ENCODE assay signal across 22 cellular contexts in genomic region chr2:556494-556893, GRCh38.
A peak's percentile ranks its signal among the peaks of the same experiment; 100 is the strongest.
DNase-seq lines count a peak whose midpoint lies in the region; ATAC-seq and TF ChIP-seq lines count a peak whose summit lies in the region.
"Had no signal": no experiment of that assay in that cellular context is flagged by ENCODE, and none has a peak within 500 bp of the region (broad histone marks: within the 10 kb centered on the region; RNA-seq: fewer than 3 reads in every experiment).

No MANE protein-coding gene starts in this region.

- no peaks in the 10 kb centered on the region for H3K36me3 ChIP-seq in mammary epithelial cell (ENCODE audit: insufficient read depth, low read length)
- no peaks in the 10 kb centered on the region for H3K36me3 ChIP-seq in PC-3 (ENCODE audit: low read depth, low read length)
- H3K36me3 ChIP-seq in esophagus muscularis mucosa = no peaks in the 10 kb centered on the region
- H3K36me3 ChIP-seq: BLaER1 treated with 17β-estradiol and CSF1 and Interleukin-3, amounts not matched to agents 10 nM and 100 nM; MG63; Peyer's patch had no signal

- no peaks in the 10 kb centered on the region for H3F3A ChIP-seq in PC-3 (ENCODE audit: low read length, unreplicated experiment)

- H3K27ac ChIP-seq in mammary epithelial cell (ENCODE audit: insufficient read depth, low read depth, low read length) = no peak overlapping the region
- H3K27ac ChIP-seq in PC-3 (ENCODE audit: low read length) = no peak overlapping the region
- no peak overlapping the region for H3K27ac ChIP-seq in esophagus muscularis mucosa (replicated peaks in 1 of 4)
- H3K27ac ChIP-seq: BLaER1 treated with 17β-estradiol and CSF1 and Interleukin-3, amounts not matched to agents 10 nM and 100 nM; Peyer's patch had no signal

- no peaks in the 10 kb centered on the region for H3K9me2 ChIP-seq in PC-3 (replicated peaks; ENCODE audit: low read length)

- peak overlapping the region; percentile 28 for H3K4me3 Mint-ChIP-seq in MCF 10A (ENCODE audit: unreplicated experiment)
- H3K4me3 Mint-ChIP-seq: CD4-positive, alpha-beta memory T cell; T-helper 1 cell treated with Interleukin-12 subunit alpha and Interleukin-12 subunit beta and Interleukin-4 antibody, amounts not matched to agents 30 μg/mL and 1 μg/mL, for 36 hours had no signal

- intact Hi-C loops in MCF 10A (cut with micrococcal nuclease) = no loop called here
- intact Hi-C loops in mammary epithelial cell (cut with micrococcal nuclease) = no loop called here
- intact Hi-C loops in PC-3 (cut with micrococcal nuclease) = no loop called here
- intact Hi-C loops in esophagus muscularis mucosa (cut with DNase I) = no loop called here

- POLR2A ChIA-PET in MCF 10A (lab: Yijun Ruan, JAX) (interaction anchor here (0.7 to 2.9 kb wide), 4 partner anchors 8 to 232 kb away, joined by 3 to 24 read pairs (median 4); no protein-coding TSS in a partner anchor), PC-3 (lab: Charles Lee; ENCODE audit: unreplicated experiment) (no interaction called here)

- H3K79me2 ChIP-seq in mammary epithelial cell (ENCODE audit: insufficient read depth, low read length) (no peaks in the 10 kb centered on the region), PC-3 (ENCODE audit: low read length) (no peaks in the 10 kb centered on the region)

- no peak overlapping the region for H3K4me2 ChIP-seq in mammary epithelial cell (ENCODE audit: insufficient read depth, low read depth, low read length)
- no peak overlapping the region for H3K4me2 ChIP-seq in PC-3 (ENCODE audit: low read length)
- H3K4me2 ChIP-seq: BLaER1 treated with 17β-estradiol and CSF1 and Interleukin-3, amounts not matched to agents 10 nM and 100 nM had no signal

- peaks cover 24% of the 10 kb centered on the region for H3K4me1 Mint-ChIP-seq in MCF 10A (ENCODE audit: insufficient read depth, unreplicated experiment)
- H3K4me1 Mint-ChIP-seq: CD4-positive, alpha-beta memory T cell had no signal

- H4K20me1 ChIP-seq in mammary epithelial cell (ENCODE audit: insufficient read depth, low read length) = no peaks in the 10 kb centered on the region
- H4K20me1 ChIP-seq in PC-3 (ENCODE audit: low read length) = no peaks in the 10 kb centered on the region
- H4K20me1 ChIP-seq: BLaER1 treated with 17β-estradiol and CSF1 and Interleukin-3, amounts not matched to agents 10 nM and 100 nM had no signal

- peaks cover 30% of the 10 kb centered on the region for H3K9me3 ChIP-seq in mammary epithelial cell (replicated peaks; ENCODE audit: insufficient read depth, low read length)
- H3K9me3 ChIP-seq in PC-3 (ENCODE audit: low read length) = no peaks in the 10 kb centered on the region
- H3K9me3 ChIP-seq in esophagus muscularis mucosa = no peaks in the 10 kb centered on the region
- H3K9me3 ChIP-seq: BLaER1 treated with 17β-estradiol and CSF1 and Interleukin-3, amounts not matched to agents 10 nM and 100 nM; Caco-2; MG63; Peyer's patch had no signal

- no peaks in the 10 kb centered on the region for H3K9me3 Mint-ChIP-seq in MCF 10A (ENCODE audit: unreplicated experiment)
- H3K9me3 Mint-ChIP-seq: CD4-positive, alpha-beta memory T cell; T-helper 1 cell treated with Interleukin-12 subunit alpha and Interleukin-12 subunit beta and Interleukin-4 antibody, amounts not matched to agents 30 μg/mL and 1 μg/mL, for 36 hours had no signal

- in situ Hi-C loops in mammary epithelial cell (cut with MboI; ENCODE audit: low sequenced_read_pairs in 2 of 2) = no loop called here

- BruUV-seq in MCF 10A (replicated peaks; lab: Mats Ljungman, UMichigan) (no TSS peak), mammary epithelial cell (replicated peaks; lab: Mats Ljungman, UMichigan) (no TSS peak), PC-3 (replicated peaks; lab: Mats Ljungman, UMichigan) (no TSS peak)

- H3K4me3 ChIP-seq in mammary epithelial cell (replicated peaks in 1 of 3; ENCODE audit: insufficient read depth in 1 of 3, low read depth in 2 of 3, low read length in 3 of 3) (no peak overlapping the region), PC-3 (ENCODE audit: low read length) (no peak overlapping the region), esophagus muscularis mucosa (no peak overlapping the region)
- H3K4me3 ChIP-seq: BLaER1 treated with 17β-estradiol and CSF1 and Interleukin-3, amounts not matched to agents 10 nM and 100 nM; MG63; Peyer's patch had no signal

- H3K27me3 Mint-ChIP-seq in MCF 10A (ENCODE audit: insufficient read depth, unreplicated experiment) = peaks cover 44% of the 10 kb centered on the region

- no peak for TF ChIP-seq EP300 in esophagus muscularis mucosa (IDR thresholded peaks at IDR 0.05)

- CTCF ChIA-PET in MCF 10A (lab: Yijun Ruan, JAX) = interaction anchor here (1.6 kb wide), 1 partner anchor 13 kb away, joined by 4 read pairs; no protein-coding TSS in a partner anchor
- CTCF ChIA-PET in mammary epithelial cell (lab: Charles Lee; ENCODE audit: low non-redundant PET) = no interaction called here
- CTCF ChIA-PET in PC-3 (lab: Charles Lee) = no interaction called here

- TF ChIP-seq CTCF in MCF 10A (IDR thresholded peaks at IDR 0.05; ENCODE audit: unreplicated experiment) (no peak), mammary epithelial cell (conservative IDR thresholded peaks at IDR 0.05 in 1 of 2, IDR thresholded peaks at IDR 0.05 in 1 of 2; ENCODE audit: extremely low read depth in 1 of 2, insufficient read depth in 1 of 2, low read depth in 1 of 2, low read length in 2 of 2) (no peak), PC-3 (conservative IDR thresholded peaks at IDR 0.05; ENCODE audit: low read depth, low read length) (no peak), esophagus muscularis mucosa (IDR thresholded peaks at IDR 0.05) (no peak)

- H3K27me3 ChIP-seq in mammary epithelial cell (ENCODE audit: insufficient read depth, low read length) = no peaks in the 10 kb centered on the region
- peaks cover 82% of the 10 kb centered on the region for H3K27me3 ChIP-seq in PC-3 (ENCODE audit: low read length)
- H3K27me3 ChIP-seq in esophagus muscularis mucosa = peaks cover 0 to 32% (median 0%) of the 10 kb centered on the region in 4 donors
- H3K27me3 ChIP-seq: BLaER1 treated with 17β-estradiol and CSF1 and Interleukin-3, amounts not matched to agents 10 nM and 100 nM; MG63; Peyer's patch had no signal

- H3K27ac Mint-ChIP-seq in MCF 10A (ENCODE audit: low read depth, unreplicated experiment) = no peak overlapping the region
- H3K27ac Mint-ChIP-seq: CD4-positive, alpha-beta memory T cell; T-helper 1 cell treated with Interleukin-12 subunit alpha and Interleukin-12 subunit beta and Interleukin-4 antibody, amounts not matched to agents 30 μg/mL and 1 μg/mL, for 36 hours had no signal

- H3K4me1 ChIP-seq in mammary epithelial cell (ENCODE audit: insufficient read depth, low read length) (no peaks in the 10 kb centered on the region), PC-3 (ENCODE audit: insufficient read depth, low read length) (0 out of 2 replicates have a peak, but pooled peaks cover 3% of the 10 kb centered on the region), esophagus muscularis mucosa (peaks cover 0 to 8% (median 3%) of the 10 kb centered on the region in 4 donors)
- H3K4me1 ChIP-seq: Caco-2, Peyer's patch had no signal

- DNase-seq in MCF 10A (ENCODE audit: unreplicated experiment) (peak; percentile 62), mammary epithelial cell (no peak), PC-3 (peak; percentile 2), esophagus muscularis mucosa (ENCODE audit: extremely low spot score) (peak; percentile 86), NCI-H82 (lab: John Stamatoyannopoulos, UW) (no peak), COLO668 (lab: John Stamatoyannopoulos, UW; ENCODE audit: unreplicated experiment) (no peak)
- DNase-seq: Caco-2; CD4-positive, alpha-beta memory T cell; KBM-7; MG63; NCI-H1417 treated with DMSO at 0.1 percent for 48 hours; NCI-H1694 treated with DMSO at 0.1 percent for 48 hours; NCI-H2107; NCI-H446; NCI-H524 treated with DMSO at 0.1 percent for 48 hours; NCI-H774; Peyer's patch; SHP77 treated with DMSO at 0.1 percent for 48 hours; SW 1271 had no signal

- H3K36me3 Mint-ChIP-seq in MCF 10A (ENCODE audit: insufficient read depth, unreplicated experiment) = peaks cover 5% of the 10 kb centered on the region
- H3K36me3 Mint-ChIP-seq: CD4-positive, alpha-beta memory T cell had no signal

- no peak overlapping the region for H2AFZ ChIP-seq in mammary epithelial cell (ENCODE audit: low read depth, low read length)
- no peak overlapping the region for H2AFZ ChIP-seq in PC-3 (ENCODE audit: low read length)

- H3K9ac ChIP-seq in mammary epithelial cell (ENCODE audit: insufficient read depth, low read length) (no peak overlapping the region), PC-3 (ENCODE audit: low read length) (no peak overlapping the region)
- H3K9ac ChIP-seq: BLaER1 treated with 17β-estradiol and CSF1 and Interleukin-3, amounts not matched to agents 10 nM and 100 nM had no signal

- no peak for ATAC-seq in PC-3
- ATAC-seq in HG02938 (IDR thresholded peaks at IDR 0.05; ENCODE audit: unreplicated experiment) = no peak

- dilution Hi-C loops in mammary epithelial cell (cut with HindIII; ENCODE audit: low sequenced_read_pairs) = no loop called here

- 6% methylated on average over 11 of the region's 11 CpGs for WGBS in mammary epithelial cell (ENCODE audit: low coverage, missing lambda C conversion rate)
- 73% methylated on average over 11 of the region's 11 CpGs for WGBS in esophagus muscularis mucosa

- no peak for TF ChIP-seq POLR2A in esophagus muscularis mucosa (IDR thresholded peaks at IDR 0.05; ENCODE audit: low read depth)

Comparison
In these comparisons a context has a peak if more than half of its experiments do, and no peak if none do; other contexts are left out.
1. DNase-seq: peak in MCF 10A (single experiment), PC-3 (single experiment) and esophagus muscularis mucosa (single experiment); none in mammary epithelial cell (single experiment), NCI-H82 (single experiment) and COLO668 (single experiment).